ENCODE assay signal across 8 cellular contexts in the genomic region with DNA sequence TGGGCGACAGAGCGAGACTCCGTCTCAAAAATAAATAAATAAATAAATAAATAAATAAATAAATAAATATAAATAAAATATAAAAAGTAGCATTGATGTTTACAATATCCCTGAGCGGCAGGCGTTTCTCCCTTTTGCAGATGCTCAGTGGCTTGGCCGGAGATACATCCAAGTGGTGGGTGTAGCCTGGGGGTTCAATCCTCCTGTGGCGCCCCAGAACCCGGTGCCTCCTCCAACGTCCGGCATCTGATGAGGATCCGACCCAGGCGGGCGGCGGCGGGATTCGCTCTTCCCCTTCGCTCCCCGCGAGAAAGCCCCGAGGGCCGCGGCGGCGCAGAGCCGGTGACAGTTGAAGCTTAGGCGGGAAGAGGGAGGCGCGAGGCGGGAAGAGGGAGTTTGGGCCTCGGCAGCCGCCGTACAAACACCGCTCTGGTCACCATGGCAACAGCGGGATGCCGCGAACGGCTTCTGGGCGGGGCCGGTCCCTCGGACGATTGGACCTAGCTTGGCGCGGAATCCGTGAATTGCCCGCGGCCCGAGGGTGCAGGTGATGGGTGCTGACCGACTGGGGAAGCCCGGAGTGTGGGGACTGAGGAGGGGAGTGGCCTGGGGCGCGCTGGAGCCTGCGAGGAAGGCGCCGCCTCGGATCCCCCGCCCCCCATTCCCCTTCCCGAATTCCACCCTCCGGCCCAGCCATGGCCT. TPM values are rescaled to one million over a fixed set of nuclear protein-coding genes. Genes with fewer than 3 reads are reported as not detected.
A peak's percentile ranks its signal among the peaks of the same experiment; 100 is the strongest.
DNase-seq lines count a peak whose midpoint lies in the region; ATAC-seq and TF ChIP-seq lines count a peak whose summit lies in the region.

No MANE protein-coding gene starts in this region.

- 4 to 6% (median 5%) methylated on average over 43 to 58 of the region's 58 CpGs for WGBS in spleen, 5 donors

- no peaks in the 10 kb centered on the region for H3K36me3 ChIP-seq in spleen

- peak overlapping the region; percentile 46 for H3K27ac Mint-ChIP-seq in activated B cell treated with CpG ODN at 0.5 μM for 24 hours

- no peaks in the 10 kb centered on the region for H3K27me3 ChIP-seq in spleen (replicated peaks in 1 of 7)

- H3K27ac ChIP-seq in spleen = peak overlapping the region in 7 of 8 donors; percentile 22 to 74 (median 62)

- H3K9me3 Mint-ChIP-seq in activated B cell treated with CpG ODN at 0.5 μM for 24 hours = no peaks in the 10 kb centered on the region

- TF ChIP-seq CTCF in GM12875 (IDR thresholded peaks at IDR 0.05; ENCODE audit: borderline replicate concordance, insufficient read depth, low read depth, low read length) (no peak), activated B cell treated with CpG ODN at 0.5 μM for 24 hours (IDR thresholded peaks at IDR 0.05) (no peak), cardiac fibroblast (IDR thresholded peaks at IDR 0.05; ENCODE audit: low read depth, low read length) (no peak), spleen (IDR thresholded peaks at IDR 0.05 in 8 of 11, conservative IDR thresholded peaks at IDR 0.05 in 3 of 11) (no peak)

- peaks cover 6 to 37% (median 20%) of the 10 kb centered on the region in 6 donors for H3K4me1 ChIP-seq in spleen

- CTCF ChIA-PET in activated B cell treated with CpG ODN at 0.5 μM for 24 hours (lab: Charles Lee) = interaction anchor here (0.7 to 1.6 kb wide), 3 partner anchors 11 to 79 kb away, joined by 3 to 4 read pairs (median 3); partner anchors contain the start of gene TAOK2

- POLR2A ChIA-PET in activated B cell treated with CpG ODN at 0.5 μM for 24 hours (lab: Charles Lee) = interaction anchor here (1.0 to 3.0 kb wide), 3 partner anchors 9 to 22 kb away, joined by 3 to 27 read pairs (median 6); partner anchors contain the start of genes ALDOA and TLCD3B

- peak overlapping the region; percentile 84 for H3K4me3 Mint-ChIP-seq in activated B cell treated with CpG ODN at 0.5 μM for 24 hours

- no peaks in the 10 kb centered on the region for H3K27me3 Mint-ChIP-seq in activated B cell treated with CpG ODN at 0.5 μM for 24 hours

- H3K9me3 ChIP-seq in spleen = no peaks in the 10 kb centered on the region

- no peaks in the 10 kb centered on the region for H3K36me3 Mint-ChIP-seq in activated B cell treated with CpG ODN at 0.5 μM for 24 hours (ENCODE audit: low read depth)

- peaks cover 9% of the 10 kb centered on the region for H3K4me1 Mint-ChIP-seq in activated B cell treated with CpG ODN at 0.5 μM for 24 hours

- TF ChIP-seq POLR2A in spleen (IDR thresholded peaks at IDR 0.05) = no peak

- DNase-seq in NCI-H2227 treated with DMSO at 0.1 percent for 48 hours (lab: John Stamatoyannopoulos, UW) (peak; percentile 92), activated B cell treated with CpG ODN at 0.5 μM for 24 hours (peak; percentile 86), cardiac fibroblast (ENCODE audit: low read depth in 2 of 2) (peak; percentile 95), islet precursor cell (peak; percentile 95), spleen (peak; percentile 97)

- ATAC-seq in HG03135 (IDR thresholded peaks at IDR 0.05; ENCODE audit: unreplicated experiment) (peak; percentile 78), activated B cell treated with CpG ODN at 0.5 μM for 24 hours (ENCODE audit: low read depth) (peak; percentile 87), HG02884 (IDR thresholded peaks at IDR 0.05; ENCODE audit: unreplicated experiment) (no peak)

- intact Hi-C loops in activated B cell treated with CpG ODN at 0.5 μM for 24 hours (cut with micrococcal nuclease) (loop anchor here (1.0 kb wide), 3 partner anchors 12 to 190 kb away; partner anchors contain the start of genes ALDOA and CDIPT), spleen (cut with DNase I; ENCODE audit: low total_unique reads) (no loop called here)

- H3K4me3 ChIP-seq in GM12875 (ENCODE audit: low read depth, low read length) = peak overlapping the region; percentile 64
- H3K4me3 ChIP-seq in cardiac fibroblast (replicated peaks in 1 of 2; ENCODE audit: low read depth in 2 of 2, low read length in 2 of 2) = peak overlapping the region; percentile 78 to 83
- H3K4me3 ChIP-seq in spleen = peak overlapping the region; percentile 61 to 96 (median 83)

RNA-seq across cellular contexts. Expression of gene ALDOA, which starts 12.7 kb away (rescaled TPM):
- total RNA-seq in activated B cell treated with CpG ODN at 0.5 μM for 24 hours = 611 and 613 TPM in 2 replicates
- total RNA-seq in spleen = 100 to 1,000 TPM; 579 to 880 (median 622) TPM
- polyA plus RNA-seq in spleen = 100 to 1,000 TPM; 424 to 551 (median 496) TPM

RNA-seq across cellular contexts. Expression of gene TLCD3B, which starts 21.8 kb away (rescaled TPM):
- total RNA-seq in activated B cell treated with CpG ODN at 0.5 μM for 24 hours (not detected in 2 replicates), spleen (not detected)
- under 1 TPM in 2 of 3 donors, not detected in 1; 0.09 to 0.10 TPM for polyA plus RNA-seq in spleen

RNA-seq across cellular contexts. Expression of gene PPP4C, which starts 23.0 kb away (rescaled TPM):
- total RNA-seq in activated B cell treated with CpG ODN at 0.5 μM for 24 hours (124 and 131 TPM in 2 replicates), spleen (10 to 100 TPM; 43.9 to 88.6 (median 74.8) TPM)
- 100 to 1,000 TPM in 1 of 3 donors, 10 to 100 TPM in 2; 73.0 to 128 (median 91.1) TPM for polyA plus RNA-seq in spleen

RNA-seq across cellular contexts. Expression of gene C16orf92, which starts 29.8 kb away (rescaled TPM):
- total RNA-seq in activated B cell treated with CpG ODN at 0.5 μM for 24 hours (not detected in 2 replicates), spleen (not detected)
- polyA plus RNA-seq in spleen = not detected

RNA-seq across cellular contexts. Expression of gene TBX6, which starts 38.9 kb away (rescaled TPM):
- total RNA-seq in activated B cell treated with CpG ODN at 0.5 μM for 24 hours = 2.3 TPM in 2 replicates
- total RNA-seq in spleen = 1 to 10 TPM in 5 of 7 donors, under 1 TPM in 1, not detected in 1; 0.66 to 3.4 (median 2.2) TPM
- 1 to 10 TPM; 1.4 to 2.2 (median 1.6) TPM for polyA plus RNA-seq in spleen
